Comparison of ENCODE assay signal across 8 cellular contexts in the genomic region with DNA sequence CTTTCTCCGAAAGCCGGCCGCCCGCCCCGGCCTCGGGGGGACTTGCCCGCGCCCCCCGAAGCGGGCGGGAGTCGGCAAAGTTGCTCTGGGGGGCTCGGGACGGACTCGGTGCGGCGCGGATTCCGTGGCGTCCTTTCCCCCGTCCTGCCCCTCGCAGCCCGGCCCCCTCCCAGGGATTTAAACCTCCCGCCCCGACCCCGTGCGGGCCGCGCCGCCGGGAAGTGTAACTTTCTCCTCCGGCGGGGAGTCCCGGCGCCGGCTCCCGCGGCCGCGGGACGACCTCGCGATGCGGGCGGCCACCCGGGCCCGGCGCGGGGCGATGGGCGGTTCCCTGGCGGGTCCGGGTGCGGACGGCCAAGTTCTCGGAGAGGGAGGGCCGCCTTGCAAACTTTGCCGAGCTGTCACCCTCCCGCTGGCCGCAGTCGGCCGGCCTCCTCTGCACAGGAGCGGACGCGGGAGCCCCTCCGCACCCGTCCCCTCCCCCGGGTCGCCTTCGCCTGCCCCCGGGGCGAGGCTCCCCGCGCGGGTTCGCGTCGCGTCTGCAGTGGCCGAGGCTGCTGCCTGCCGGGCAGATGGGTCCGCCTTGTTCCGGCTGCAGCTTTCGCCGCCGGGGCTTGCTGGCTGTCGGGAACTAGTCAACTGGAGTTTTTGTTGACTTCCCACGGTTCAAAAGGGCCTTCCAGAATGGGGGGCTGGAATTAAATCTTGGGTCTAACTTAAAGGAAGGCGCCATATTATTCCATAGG. TPM values are rescaled to one million over a fixed set of nuclear protein-coding genes. Genes with fewer than 3 reads are reported as not detected.
DNase-seq lines count a peak whose midpoint lies in the region; ATAC-seq and TF ChIP-seq lines count a peak whose summit lies in the region.

No MANE protein-coding gene starts in this region.

- ATAC-seq in GM18909 (IDR thresholded peaks at IDR 0.05; ENCODE audit: poor library complexity, unreplicated experiment), result no peak

- H3K4me3 Mint-ChIP-seq in stimulated activated naive CD8-positive, alpha-beta T cell treated with anti-CD3 and anti-CD28 coated beads, Interleukin-15, Interleukin-2, amounts not matched to agents 100 ng/mL and 50 ng/mL, for 24 hours, result peak overlapping the region; percentile 89

- POLR2A ChIA-PET in HEK293T (lab: Yijun Ruan, JAX), result interaction anchor here (1.3 kb wide), 1 partner anchor 139 kb away, joined by 4 read pairs; no protein-coding TSS in a partner anchor

- CTCF ChIA-PET in HEK293T (lab: Yijun Ruan, JAX), result interaction anchor here (0.6 kb wide), 1 partner anchor 553 kb away, joined by 3 read pairs; no protein-coding TSS in a partner anchor

- peak overlapping the region; percentile 67 for H3K27ac Mint-ChIP-seq in stimulated activated naive CD8-positive, alpha-beta T cell treated with anti-CD3 and anti-CD28 coated beads, Interleukin-15, Interleukin-2, amounts not matched to agents 100 ng/mL and 50 ng/mL, for 24 hours

- H3K4me3 ChIP-seq in AG10803 (ENCODE audit: low read length), result peak overlapping the region; percentile 85

- no peaks in the 10 kb centered on the region for H3K9me3 Mint-ChIP-seq in stimulated activated naive CD8-positive, alpha-beta T cell treated with anti-CD3 and anti-CD28 coated beads, Interleukin-15, Interleukin-2, amounts not matched to agents 100 ng/mL and 50 ng/mL, for 24 hours

- TF ChIP-seq CTCF in AG10803 (conservative IDR thresholded peaks at IDR 0.05; ENCODE audit: low read length), result no peak

- H3K4me1 Mint-ChIP-seq in stimulated activated naive CD8-positive, alpha-beta T cell treated with anti-CD3 and anti-CD28 coated beads, Interleukin-15, Interleukin-2, amounts not matched to agents 100 ng/mL and 50 ng/mL, for 24 hours (ENCODE audit: low read depth), result peaks cover 31% of the 10 kb centered on the region

- H3K36me3 Mint-ChIP-seq in stimulated activated naive CD8-positive, alpha-beta T cell treated with anti-CD3 and anti-CD28 coated beads, Interleukin-15, Interleukin-2, amounts not matched to agents 100 ng/mL and 50 ng/mL, for 24 hours (ENCODE audit: low read depth), result peaks cover 29% of the 10 kb centered on the region

- DNase-seq in AG10803 (ENCODE audit: low read depth), result peak; percentile 25
- DNase-seq in HEK293T (ENCODE audit: extremely low spot score), result peak; percentile 34
- DNase-seq in activated CD4-positive, alpha-beta T cell treated with anti-CD3 and anti-CD28 coated beads for 1 hour, result peak; percentile 17
- DNase-seq in ecto neural progenitor cell (ENCODE audit: low spot score), result peak; percentile 58
- peak; percentile 47 to 49 for DNase-seq in lung microvascular endothelial cell (ENCODE audit: low read depth in 2 of 2)
- DNase-seq in dedifferentiated amniotic fluid mesenchymal stem cell (ENCODE audit: extremely low spot score), result no peak

- peaks cover 28% of the 10 kb centered on the region for H3K27me3 Mint-ChIP-seq in stimulated activated naive CD8-positive, alpha-beta T cell treated with anti-CD3 and anti-CD28 coated beads, Interleukin-15, Interleukin-2, amounts not matched to agents 100 ng/mL and 50 ng/mL, for 24 hours

TF ChIP-seq in HEK293T, 16 proteins besides CTCF, POLR2A, EP300 and RAD21:
- TF ChIP-seq SP1 (IDR thresholded peaks at IDR 0.05) (no peak), FOXK2 (IDR thresholded peaks at IDR 0.05) (no peak), ZNF384 (IDR thresholded peaks at IDR 0.05) (no peak), FOXA1 (IDR thresholded peaks at IDR 0.05) (no peak), PKNOX1 (IDR thresholded peaks at IDR 0.05) (no peak)

RNA-seq across cellular contexts. Expression of gene PBX3, which starts 0.8 kb away (rescaled TPM):
- total RNA-seq in lung microvascular endothelial cell, result 4.0 and 5.4 TPM in 2 replicates

RNA-seq across cellular contexts. Expression of gene MAPKAP1, which starts 40.9 kb away (rescaled TPM):
- 40.3 and 52.2 TPM in 2 replicates for total RNA-seq in lung microvascular endothelial cell
